8 cellular contexts compared by ENCODE assay signal in genomic region chr3:5022187-5022965, GRCh38. TPM values are rescaled to one million over a fixed set of nuclear protein-coding genes. Genes with fewer than 3 reads are reported as not detected.
DNase-seq lines count a peak whose midpoint lies in the region; ATAC-seq, FAIRE-seq and TF ChIP-seq lines count a peak whose summit lies in the region.

No MANE protein-coding gene starts in this region.

- H3K36me3 ChIP-seq in GM23248 (ENCODE audit: low read depth) (no peaks in the 10 kb centered on the region), spleen (no peaks in the 10 kb centered on the region)

- ATAC-seq in GM18517 (IDR thresholded peaks at IDR 0.05; ENCODE audit: unreplicated experiment): peak; percentile 84
- ATAC-seq in naive thymus-derived CD8-positive, alpha-beta T cell: no peak

- no peaks in the 10 kb centered on the region for H3K27me3 Mint-ChIP-seq in naive thymus-derived CD8-positive, alpha-beta T cell

- H3K27me3 ChIP-seq in GM23248 (replicated peaks; ENCODE audit: insufficient read depth) (no peaks in the 10 kb centered on the region), spleen (replicated peaks in 1 of 7) (no peaks in the 10 kb centered on the region)

- H3K9ac ChIP-seq in GM23248: peak overlapping the region; percentile 80

- FAIRE-seq in RCC 7860 (lab: Jason Lieb, UNC): no peak

- in situ Hi-C loops in GM23248 (cut with MboI): no loop called here

- H3K4me2 ChIP-seq in GM23248 (ENCODE audit: unreplicated experiment): peak overlapping the region; percentile 42

- H3K9me3 ChIP-seq in GM23248 (ENCODE audit: low read depth): no peaks in the 10 kb centered on the region
- no peaks in the 10 kb centered on the region for H3K9me3 ChIP-seq in spleen

- intact Hi-C loops in spleen (cut with DNase I; ENCODE audit: low total_unique reads): loop anchor here (10.0 kb wide), 1 partner anchor 308 kb away; no protein-coding TSS in a partner anchor

- DNase-seq in GM23248 (peak; percentile 66), RCC 7860 (ENCODE audit: low spot score) (peak; percentile 44), kidney glomerular epithelial cell (lab: John Stamatoyannopoulos, UW) (peak; percentile 14), NOMO-1 treated with DMSO at 0.1 percent for 48 hours (lab: John Stamatoyannopoulos, UW; ENCODE audit: unreplicated experiment) (no peak), ecto neural progenitor cell (ENCODE audit: low spot score) (no peak), spleen (no peak)
- DNase-seq in naive thymus-derived CD8-positive, alpha-beta T cell: no peak

- TF ChIP-seq POLR2A in spleen (IDR thresholded peaks at IDR 0.05): no peak

- H3K9me3 Mint-ChIP-seq in naive thymus-derived CD8-positive, alpha-beta T cell: no peaks in the 10 kb centered on the region

- no peak for TF ChIP-seq CTCF in spleen (IDR thresholded peaks at IDR 0.05 in 8 of 11, conservative IDR thresholded peaks at IDR 0.05 in 3 of 11)

- no peaks in the 10 kb centered on the region for H3K36me3 Mint-ChIP-seq in naive thymus-derived CD8-positive, alpha-beta T cell

- no peaks in the 10 kb centered on the region for H4K20me1 ChIP-seq in GM23248 (ENCODE audit: insufficient read depth)

- H3K9me2 ChIP-seq in GM23248 (ENCODE audit: insufficient read depth): no peaks in the 10 kb centered on the region

- peaks cover 59% of the 10 kb centered on the region for H3F3A ChIP-seq in GM23248 (ENCODE audit: insufficient read depth)

- peak overlapping the region; percentile 98 for H3K27ac ChIP-seq in GM23248
- H3K27ac ChIP-seq in spleen: no peak overlapping the region

- no peak overlapping the region for H3K4me3 Mint-ChIP-seq in naive thymus-derived CD8-positive, alpha-beta T cell

- H3K4me1 ChIP-seq in GM23248 (ENCODE audit: insufficient read depth) (peaks cover 53% of the 10 kb centered on the region), spleen (peaks cover 0 to 45% (median 24%) of the 10 kb centered on the region in 6 donors)

- 0 out of 2 replicates have a peak overlapping the region, but pooled peaks have one; percentile 52 for H2AFZ ChIP-seq in GM23248

- no peaks in the 10 kb centered on the region for H3K79me2 ChIP-seq in GM23248 (ENCODE audit: insufficient read depth)

- peaks cover 14 to 43% (median 26%) of the 10 kb centered on the region in 4 donors for H3K4me1 Mint-ChIP-seq in naive thymus-derived CD8-positive, alpha-beta T cell

- POLR2A ChIA-PET in naive thymus-derived CD8-positive, alpha-beta T cell (lab: Charles Lee): no interaction called here

- H3K4me3 ChIP-seq in GM23248: no peak overlapping the region
- H3K4me3 ChIP-seq in spleen: no peak overlapping the region

- H3K27ac Mint-ChIP-seq in naive thymus-derived CD8-positive, alpha-beta T cell: peak overlapping the region in 3 of 10 donors; percentile 7 to 75 (median 22)

- WGBS in GM23248 (ENCODE audit: low coverage in 1 of 2, low lambda C conversion rate in 2 of 2, missing lambda C conversion rate in 2 of 2), 2 experiments: 79 to 80% methylated on average over 6 of the region's 6 CpGs
- WGBS in spleen, 5 donors: 78 to 90% (median 82%) methylated on average over 6 of the region's 6 CpGs

RNA-seq across cellular contexts. Expression of gene BHLHE40, which starts 43.1 kb away (rescaled TPM):
- total RNA-seq in GM23248 (2014; rRNA removed; shearing (Covaris generic)): 27.6 and 33.9 TPM in 2 replicates
- polyA plus RNA-seq in GM23248 (2016; fragmentation: Nextera tagmentation; extraction: Ambion mirVana) (42.9 TPM in 2 replicates), spleen (10 to 100 TPM; 11.8 to 15.6 (median 12.7) TPM)
- total RNA-seq in naive thymus-derived CD8-positive, alpha-beta T cell: 1 to 10 TPM; 4.5 to 5.1 TPM
- 1 to 10 TPM; 1.1 to 10.0 (median 1.8) TPM for polyA plus RNA-seq in naive thymus-derived CD8-positive, alpha-beta T cell
- total RNA-seq in spleen: 100 to 1,000 TPM in 1 of 7 donors, 10 to 100 TPM in 6; 22.9 to 108 (median 40.3) TPM

Comparison
In these comparisons a context has a peak if more than half of its experiments do, and no peak if none do; other contexts are left out.
1. DNase-seq: peak in GM23248 (single experiment), RCC 7860 (single experiment) and kidney glomerular epithelial cell (single experiment); none in NOMO-1 treated with DMSO at 0.1 percent for 48 hours (single experiment), naive thymus-derived CD8-positive, alpha-beta T cell (0 of 10), ecto neural progenitor cell (single experiment) and spleen (single experiment).